21 cellular contexts compared by ENCODE assay signal in the genomic region with DNA sequence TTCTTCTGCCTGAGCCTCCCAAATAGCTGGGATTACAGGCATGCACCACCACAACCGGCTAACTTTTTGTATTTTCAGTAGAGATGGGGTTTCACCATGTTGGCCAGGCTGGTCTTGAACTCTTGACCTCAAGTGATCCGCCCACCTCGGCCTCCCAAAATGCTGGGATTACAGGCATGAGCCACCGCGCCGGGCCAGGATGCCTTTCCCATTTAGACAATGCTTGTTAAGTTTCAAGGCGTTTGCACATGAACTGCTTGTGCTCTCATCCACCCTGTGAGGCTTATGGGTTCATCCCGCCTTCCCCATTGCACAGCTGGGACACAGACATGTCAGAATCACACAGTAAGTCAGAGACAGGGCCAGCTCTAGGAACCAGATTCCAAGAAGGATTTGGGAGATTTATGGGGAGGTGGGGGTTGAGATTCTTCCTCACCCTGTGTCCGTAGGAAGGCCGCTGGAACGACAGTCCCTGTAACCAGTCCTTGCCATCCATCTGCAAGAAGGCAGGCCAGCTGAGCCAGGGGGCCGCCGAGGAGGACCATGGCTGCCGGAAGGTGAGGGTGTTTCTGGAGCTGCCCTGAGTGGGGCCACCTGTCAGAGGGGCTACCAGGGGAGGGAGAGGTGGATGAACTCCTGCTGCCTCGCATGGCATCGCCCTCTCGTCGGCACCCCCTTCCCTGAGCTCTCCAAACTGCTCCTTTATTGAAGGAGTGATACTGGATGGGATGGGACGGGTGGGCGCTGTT. TPM values are rescaled to one million over a fixed set of nuclear protein-coding genes. Genes with fewer than 3 reads are reported as not detected.
A peak's percentile ranks its signal among the peaks of the same experiment; 100 is the strongest.
DNase-seq lines count a peak whose midpoint lies in the region; ATAC-seq and TF ChIP-seq lines count a peak whose summit lies in the region.
"Had no signal": no experiment of that assay in that cellular context is flagged by ENCODE, and none has a peak within 500 bp of the region (broad histone marks: within the 10 kb centered on the region; RNA-seq: fewer than 3 reads in every experiment).

No MANE protein-coding gene starts in this region.

- no peak overlapping the region for H2BK20ac ChIP-seq in H9 (ENCODE audit: low read depth, low read length, poor library complexity, severe bottlenecking)

- H3K18ac ChIP-seq in H9 (ENCODE audit: insufficient read length, low read depth, low read length) = no peak overlapping the region

- H4K5ac ChIP-seq in H9 (ENCODE audit: insufficient read length, low read depth, low read length) = no peak overlapping the region

- no peak for DNase-seq in H9
- DNase-seq in RWPE2 (ENCODE audit: low spot score) = peak; percentile 53
- DNase-seq in spleen = peak; percentile 12
- no peak for DNase-seq in GM13976 (ENCODE audit: low spot score)
- DNase-seq in HAP-1 (ENCODE audit: low spot score in 2 of 2) = no peak
- DNase-seq: CD4-positive, alpha-beta T cell; MV-4-11; NCI-H1105; NCI-H1436 treated with DMSO at 0.1 percent for 48 hours; NCI-H187 treated with DMSO at 0.1 percent for 48 hours; NCI-H524 treated with DMSO at 0.1 percent for 48 hours; NCI-H774; SIG-M5; SW 1271 had no signal

- peaks cover 5 to 15% of the 10 kb centered on the region in 2 experiments; a peak in 3 of 4 replicates for H3K4me1 Mint-ChIP-seq in H9
- H3K4me1 Mint-ChIP-seq in nephron = peaks cover 5% of the 10 kb centered on the region

- no peak overlapping the region for H2AK5ac ChIP-seq in H9 (ENCODE audit: insufficient read length, low read length)

- TF ChIP-seq POLR2A in spleen (IDR thresholded peaks at IDR 0.05) = no peak

- H3K56ac ChIP-seq in H9 (ENCODE audit: insufficient read length, low read depth, low read length) = no peak overlapping the region

- H3K27me3 Mint-ChIP-seq in H9 (ENCODE audit: low read depth) (no peaks in the 10 kb centered on the region), nephron (ENCODE audit: low read depth) (no peaks in the 10 kb centered on the region)
- H3K27me3 Mint-ChIP-seq: CD4-positive, alpha-beta T cell; IgD-negative memory B cell had no signal

- no peaks in the 10 kb centered on the region for H3K4me1 ChIP-seq in H9 (ENCODE audit: insufficient read depth, low read length)
- peaks cover 31% of the 10 kb centered on the region for H3K4me1 ChIP-seq in RWPE2 (ENCODE audit: insufficient read depth, poor library complexity, severe bottlenecking)
- H3K4me1 ChIP-seq in spleen = no peaks in the 10 kb centered on the region
- no peaks in the 10 kb centered on the region for H3K4me1 ChIP-seq in HAP-1

- no peak overlapping the region for H3T11ph ChIP-seq in H9 (ENCODE audit: low read length)

- H3K9me3 ChIP-seq in H9 (ENCODE audit: control insufficient read depth, low read depth, low read length) = no peaks in the 10 kb centered on the region
- no peaks in the 10 kb centered on the region for H3K9me3 ChIP-seq in RWPE2 (ENCODE audit: severe bottlenecking)
- no peaks in the 10 kb centered on the region for H3K9me3 ChIP-seq in spleen
- no peaks in the 10 kb centered on the region for H3K9me3 ChIP-seq in HAP-1
- H3K9me3 ChIP-seq: BLaER1 treated with 17β-estradiol and CSF1 and Interleukin-3, amounts not matched to agents 10 nM and 100 nM; SK-N-SH had no signal

- H3K27me3 ChIP-seq in H9 (ENCODE audit: insufficient read depth, low read length) (no peaks in the 10 kb centered on the region), RWPE2 (ENCODE audit: insufficient read depth, poor library complexity, severe bottlenecking) (no peaks in the 10 kb centered on the region), spleen (replicated peaks in 1 of 7) (peaks cover 0 to 5% (median 0%) of the 10 kb centered on the region in 7 donors), HAP-1 (ENCODE audit: low read depth) (no peaks in the 10 kb centered on the region)
- H3K27me3 ChIP-seq: BLaER1 treated with 17β-estradiol and CSF1 and Interleukin-3, amounts not matched to agents 10 nM and 100 nM had no signal

- WGBS in H9 (ENCODE audit: extremely low coverage, insufficient read length, low lambda C conversion rate) = no CpG with 5 or more reads among the region's 20 CpGs
- WGBS in spleen, 5 donors = 86 to 95% (median 90%) methylated on average over 17 to 20 of the region's 20 CpGs

- TF ChIP-seq CTCF in H9 (conservative IDR thresholded peaks at IDR 0.05) = no peak
- TF ChIP-seq CTCF in RWPE2 (IDR thresholded peaks at IDR 0.05; ENCODE audit: poor library complexity, severe bottlenecking) = no peak
- TF ChIP-seq CTCF in nephron (IDR thresholded peaks at IDR 0.05; ENCODE audit: unreplicated experiment in 3 of 3) = no peak
- TF ChIP-seq CTCF in spleen (IDR thresholded peaks at IDR 0.05 in 8 of 11, conservative IDR thresholded peaks at IDR 0.05 in 3 of 11) = no peak
- TF ChIP-seq CTCF in GM13976 (IDR thresholded peaks at IDR 0.05; ENCODE audit: borderline replicate concordance, control extremely low read depth, extremely low read depth, insufficient read depth, missing control alignments) = no peak

- no peak overlapping the region for H3K4me3 Mint-ChIP-seq in H9
- H3K4me3 Mint-ChIP-seq in nephron = no peak overlapping the region
- H3K4me3 Mint-ChIP-seq: CD4-positive, alpha-beta T cell; IgD-negative memory B cell had no signal

- intact Hi-C loops in spleen (cut with DNase I; ENCODE audit: low total_unique reads) = no loop called here

- no peak overlapping the region for H2BK12ac ChIP-seq in H9 (ENCODE audit: insufficient read length, low read depth, low read length)

- H3K4me3 ChIP-seq in RWPE2 (ENCODE audit: severe bottlenecking) (no peak overlapping the region), spleen (no peak overlapping the region), HAP-1 (no peak overlapping the region)
- H3K4me3 ChIP-seq: BLaER1 treated with 17β-estradiol and CSF1 and Interleukin-3, amounts not matched to agents 10 nM and 100 nM had no signal

- no peaks in the 10 kb centered on the region for H3K36me3 ChIP-seq in RWPE2 (ENCODE audit: low read depth)
- peaks cover 0 to 28% (median 0%) of the 10 kb centered on the region in 6 donors for H3K36me3 ChIP-seq in spleen
- peaks cover 9% of the 10 kb centered on the region for H3K36me3 ChIP-seq in HAP-1 (replicated peaks)

- H3K27ac ChIP-seq in H9 (ENCODE audit: insufficient read length, low read depth, low read length) (no peak overlapping the region), RWPE2 (ENCODE audit: poor library complexity, severe bottlenecking) (no peak overlapping the region), spleen (no peak overlapping the region)
- H3K27ac ChIP-seq: HL-60 had no signal

- no peak overlapping the region for H3K4me2 ChIP-seq in H9 (ENCODE audit: insufficient read depth, insufficient read length, low read length)
- H3K4me2 ChIP-seq: BLaER1 treated with 17β-estradiol and CSF1 and Interleukin-3, amounts not matched to agents 10 nM and 100 nM; SK-N-SH had no signal

- H3K23me2 ChIP-seq in H9 (ENCODE audit: insufficient read length, low read depth, low read length, poor library complexity, severe bottlenecking) = no peaks in the 10 kb centered on the region

- ATAC-seq in RWPE2 (ENCODE audit: low read depth) = no peak
- no peak for ATAC-seq in GM18868 (IDR thresholded peaks at IDR 0.05; ENCODE audit: unreplicated experiment)
- ATAC-seq: Panc1 had no signal

- no peak overlapping the region for H3K4ac ChIP-seq in H9 (ENCODE audit: low read depth, low read length)

- H3K23ac ChIP-seq in H9 (ENCODE audit: insufficient read length, low read depth, low read length) = no peak overlapping the region

- H3K79me1 ChIP-seq in H9 (ENCODE audit: insufficient read depth, low read depth, low read length, poor library complexity, severe bottlenecking) = no peaks in the 10 kb centered on the region

- H3K79me2 ChIP-seq in H9 (ENCODE audit: insufficient read depth, low read length) = no peaks in the 10 kb centered on the region

- H4K91ac ChIP-seq in H9 (ENCODE audit: insufficient read length, low read depth, low read length) = no peak overlapping the region

- in situ Hi-C loops in GM13976 (cut with MboI; ENCODE audit: low sequenced_read_pairs, unreplicated experiment) = no loop called here
- in situ Hi-C loops in HAP-1 (cut with MboI; ENCODE audit: low sequenced_read_pairs) = no loop called here

- H2BK5ac ChIP-seq in H9 (ENCODE audit: insufficient read length, low read length) = no peak overlapping the region

- H3K9me3 Mint-ChIP-seq in H9 = no peaks in the 10 kb centered on the region
- no peaks in the 10 kb centered on the region for H3K9me3 Mint-ChIP-seq in nephron
- H3K9me3 Mint-ChIP-seq: CD4-positive, alpha-beta T cell; IgD-negative memory B cell had no signal

- peaks cover 0 to 4% (median 4%) of the 10 kb centered on the region in 3 experiments; a peak in 1 of 7 replicates for H3K36me3 Mint-ChIP-seq in H9 (ENCODE audit: insufficient read depth in 1 of 3, low read depth in 3 of 3)
- peaks cover 33% of the 10 kb centered on the region for H3K36me3 Mint-ChIP-seq in nephron (ENCODE audit: low read depth)
- H3K36me3 Mint-ChIP-seq: IgD-negative memory B cell had no signal

- H2AFZ ChIP-seq in H9 (ENCODE audit: low read length) = no peak overlapping the region

- H2BK120ac ChIP-seq in H9 (ENCODE audit: low read depth, low read length, poor library complexity, severe bottlenecking) = no peak overlapping the region

- no peak overlapping the region for H3K9ac ChIP-seq in H9 (ENCODE audit: extremely low read depth, insufficient read length, low read length)
- H3K9ac ChIP-seq: SK-N-SH had no signal

- H3K14ac ChIP-seq in H9 (ENCODE audit: insufficient read depth, low read length) = no peak overlapping the region

- no peak overlapping the region for H2BK15ac ChIP-seq in H9 (ENCODE audit: low read depth, low read length)

- no peaks in the 10 kb centered on the region for H4K20me1 ChIP-seq in H9 (ENCODE audit: control insufficient read depth, insufficient read depth, insufficient read length)

- no peak overlapping the region for H4K8ac ChIP-seq in H9 (replicated peaks; ENCODE audit: insufficient read length, low read depth, low read length)

- H3K27ac Mint-ChIP-seq in H9 = peak overlapping the region in 2 of 3 experiments; percentile 61 to 72; a peak in 2 of 7 replicates
- peak overlapping the region in 2 of 3 experiments; percentile 49 to 54 for H3K27ac Mint-ChIP-seq in nephron
- H3K27ac Mint-ChIP-seq: CD4-positive, alpha-beta T cell; IgD-negative memory B cell had no signal

RNA-seq across cellular contexts. Expression of a gene that starts 46.3 kb away (rescaled TPM):
- 18.7 and 21.6 TPM in 2 replicates for total RNA-seq in H9 (2021)
- 10 to 100 TPM; 20.7 to 75.1 (median 41.3) TPM for total RNA-seq in spleen
- polyA plus RNA-seq in spleen = 10 to 100 TPM in 1 of 3 donors, 1 to 10 TPM in 2; 4.5 to 19.2 (median 6.0) TPM

Comparison
In these comparisons a context has a peak if more than half of its experiments do, and no peak if none do; other contexts are left out.
1. DNase-seq: peak in RWPE2 (single experiment) and spleen (single experiment); none in H9 (single experiment), GM13976 (single experiment) and HAP-1 (0 of 2).